In the genomic region with DNA sequence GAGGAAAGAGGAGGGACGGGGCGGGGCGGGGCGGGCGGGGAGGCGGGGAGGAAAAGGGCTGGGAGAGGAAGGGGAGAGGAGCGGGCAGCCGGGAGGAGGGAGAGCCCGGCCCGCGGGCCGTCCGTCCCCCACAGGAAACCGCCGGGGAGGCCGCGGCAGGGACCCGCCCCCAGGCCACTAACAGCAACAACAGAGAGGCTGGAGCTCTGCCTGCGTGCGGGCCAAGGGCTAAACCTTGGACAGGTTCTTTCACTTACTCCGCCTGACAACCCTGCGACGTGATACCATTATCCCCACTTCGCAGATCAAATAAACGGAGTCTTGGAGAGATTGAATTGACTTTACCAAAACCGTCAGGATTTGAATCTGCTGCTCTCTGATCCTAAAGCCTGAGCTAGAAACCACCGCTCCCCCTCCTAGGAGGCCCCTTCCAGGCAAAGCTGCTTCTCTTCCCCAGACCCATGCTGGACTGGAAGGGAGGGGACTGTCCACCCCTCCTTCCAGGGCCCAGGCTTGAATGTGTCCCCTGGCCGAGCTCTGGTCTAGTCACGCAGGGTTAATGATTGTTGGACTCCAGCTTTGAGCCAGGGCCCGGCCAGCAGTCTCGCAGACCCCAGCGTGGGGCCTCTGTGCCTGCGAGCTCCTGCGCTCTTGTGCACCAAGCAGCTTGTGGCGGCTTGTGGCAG, we compare ENCODE assay signal across 1 cellular context.
TF ChIP-seq lines count a peak whose summit lies in the region.

A gene with protein sequence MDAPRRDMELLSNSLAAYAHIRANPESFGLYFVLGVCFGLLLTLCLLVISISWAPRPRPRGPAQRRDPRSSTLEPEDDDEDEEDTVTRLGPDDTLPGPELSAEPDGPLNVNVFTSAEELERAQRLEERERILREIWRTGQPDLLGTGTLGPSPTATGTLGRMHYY (minus strand): TSS at position 10 of the 686 bp plus-strand sequence. CDS start 608 bp downstream, outside the sequence.

TF ChIP-seq in HepG2, 621 proteins besides CTCF, POLR2A, EP300 and RAD21 (continued from another document and continues in another):
- TF ChIP-seq, protein P1, sequence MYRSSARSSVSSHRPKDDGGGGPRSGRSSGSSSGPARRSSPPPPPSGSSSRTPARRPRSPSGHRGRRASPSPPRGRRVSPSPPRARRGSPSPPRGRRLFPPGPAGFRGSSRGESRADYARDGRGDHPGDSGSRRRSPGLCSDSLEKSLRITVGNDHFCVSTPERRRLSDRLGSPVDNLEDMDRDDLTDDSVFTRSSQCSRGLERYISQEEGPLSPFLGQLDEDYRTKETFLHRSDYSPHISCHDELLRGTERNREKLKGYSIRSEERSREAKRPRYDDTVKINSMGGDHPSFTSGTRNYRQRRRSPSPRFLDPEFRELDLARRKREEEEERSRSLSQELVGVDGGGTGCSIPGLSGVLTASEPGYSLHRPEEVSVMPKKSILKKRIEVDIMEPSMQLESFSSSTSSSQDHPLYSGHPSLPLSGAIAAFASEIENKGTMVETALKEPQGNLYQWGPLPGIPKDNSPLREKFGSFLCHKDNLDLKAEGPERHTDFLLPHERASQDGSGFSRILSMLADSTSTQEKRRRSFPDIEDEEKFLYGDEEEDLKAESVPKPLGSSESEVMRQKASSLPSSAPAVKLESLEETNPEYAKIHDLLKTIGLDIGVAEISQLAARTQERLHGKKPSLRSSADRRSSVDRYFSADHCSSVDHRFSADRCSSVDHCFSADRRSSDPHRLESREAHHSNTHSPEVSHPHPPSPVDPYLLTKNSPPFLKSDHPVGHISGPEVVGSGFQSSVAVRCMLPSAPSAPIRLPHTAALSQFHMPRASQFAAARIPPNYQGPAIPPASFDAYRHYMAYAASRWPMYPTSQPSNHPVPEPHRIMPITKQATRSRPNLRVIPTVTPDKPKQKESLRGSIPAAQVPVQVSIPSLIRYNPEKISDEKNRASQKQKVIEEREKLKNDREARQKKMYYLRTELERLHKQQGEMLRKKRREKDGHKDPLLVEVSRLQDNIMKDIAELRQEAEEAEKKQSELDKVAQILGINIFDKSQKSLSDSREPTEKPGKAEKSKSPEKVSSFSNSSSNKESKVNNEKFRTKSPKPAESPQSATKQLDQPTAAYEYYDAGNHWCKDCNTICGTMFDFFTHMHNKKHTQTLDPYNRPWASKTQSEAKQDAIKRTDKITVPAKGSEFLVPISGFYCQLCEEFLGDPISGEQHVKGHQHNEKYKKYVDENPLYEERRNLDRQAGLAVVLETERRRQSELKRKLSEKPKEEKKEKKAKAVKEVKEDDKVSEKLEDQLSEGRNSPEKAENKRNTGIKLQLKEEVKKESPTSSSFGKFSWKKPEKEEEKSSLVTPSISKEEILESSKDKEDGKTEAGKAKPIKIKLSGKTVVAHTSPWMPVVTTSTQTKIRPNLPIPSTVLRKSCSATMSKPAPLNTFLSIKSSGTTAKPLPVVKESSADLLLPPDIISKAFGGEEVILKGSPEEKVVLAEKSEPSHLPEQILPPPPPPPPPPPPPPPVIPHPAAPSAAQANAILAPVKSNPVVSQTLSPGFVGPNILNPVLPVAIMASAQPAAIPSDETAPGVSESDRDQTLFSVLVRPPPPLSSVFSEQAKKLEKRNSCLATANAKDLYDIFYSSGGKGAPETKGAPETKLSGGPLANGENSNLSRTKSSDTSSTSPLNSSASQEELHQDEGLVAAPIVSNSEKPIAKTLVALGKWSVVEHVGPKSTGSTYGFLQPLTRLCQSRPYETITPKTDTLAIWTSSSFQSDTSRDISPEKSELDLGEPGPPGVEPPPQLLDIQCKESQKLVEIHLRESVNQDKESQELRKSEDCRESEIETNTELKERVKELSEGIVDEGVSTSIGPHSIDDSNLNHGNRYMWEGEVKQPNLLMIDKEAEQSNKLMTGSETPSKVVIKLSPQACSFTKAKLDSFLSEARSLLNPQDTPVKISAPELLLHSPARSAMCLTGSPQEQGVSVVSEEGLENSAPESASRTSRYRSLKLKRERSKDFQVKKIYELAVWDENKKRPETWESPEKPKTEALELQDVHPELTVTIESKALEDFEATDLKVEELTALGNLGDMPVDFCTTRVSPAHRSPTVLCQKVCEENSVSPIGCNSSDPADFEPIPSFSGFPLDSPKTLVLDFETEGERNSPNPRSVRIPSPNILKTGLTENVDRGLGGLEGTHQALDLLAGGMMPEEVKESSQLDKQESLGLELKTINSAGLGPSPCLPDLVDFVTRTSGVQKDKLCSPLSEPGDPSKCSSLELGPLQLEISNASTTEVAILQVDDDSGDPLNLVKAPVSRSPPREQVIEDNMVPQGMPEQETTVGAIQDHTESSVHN (CRISPR knock-in tag; IDR thresholded peaks at IDR 0.05) = no peak
- peak; percentile 35; the same call in 1 of the 2 replicates for TF ChIP-seq ZNF124 (CRISPR knock-in tag; IDR thresholded peaks at IDR 0.05)
- peak; percentile 96 for TF ChIP-seq AKAP8 (CRISPR knock-in tag; IDR thresholded peaks at IDR 0.05)
- peak; percentile 76; the same call in 1 of the 2 replicates for TF ChIP-seq ZKSCAN8 (CRISPR knock-in tag; IDR thresholded peaks at IDR 0.05; ENCODE audit: borderline replicate concordance)
- TF ChIP-seq ZNF749 (CRISPR knock-in tag; IDR thresholded peaks at IDR 0.05; ENCODE audit: borderline replicate concordance) = no peak
- no peak for TF ChIP-seq SIN3B (IDR thresholded peaks at IDR 0.05; ENCODE audit: low read length)
- TF ChIP-seq IKZF5 (CRISPR knock-in tag; IDR thresholded peaks at IDR 0.05) = peak; percentile 75
- peak; percentile 59; the same call in 1 of the 2 replicates for TF ChIP-seq SPEN (CRISPR knock-in tag; IDR thresholded peaks at IDR 0.05; ENCODE audit: low read depth)
- TF ChIP-seq NFKB2 (CRISPR knock-in tag; IDR thresholded peaks at IDR 0.05; ENCODE audit: borderline replicate concordance) = peak; percentile 81; the same call in 1 of the 2 replicates
- no peak for TF ChIP-seq CREB1 (IDR thresholded peaks at IDR 0.05)
- TF ChIP-seq CREB1 (CRISPR knock-in tag; IDR thresholded peaks at IDR 0.05) = peak; percentile 70
- peak; percentile 76 for TF ChIP-seq HDAC1 (CRISPR knock-in tag; IDR thresholded peaks at IDR 0.05)
- TF ChIP-seq ATF5 (CRISPR knock-in tag; IDR thresholded peaks at IDR 0.05; ENCODE audit: low read depth) = 0 out of 2 replicates have a peak, but pooled peaks have one; percentile 69
- no peak for TF ChIP-seq NFYC (CRISPR knock-in tag; IDR thresholded peaks at IDR 0.05)
- TF ChIP-seq ZFP90 (CRISPR knock-in tag; IDR thresholded peaks at IDR 0.05; ENCODE audit: borderline replicate concordance) = no peak
- peak; percentile 76 for TF ChIP-seq IRF2 (CRISPR knock-in tag; IDR thresholded peaks at IDR 0.05)
- TF ChIP-seq NFKBIZ (CRISPR knock-in tag; IDR thresholded peaks at IDR 0.05) = no peak
- no peak for TF ChIP-seq ZNF235 (CRISPR knock-in tag; IDR thresholded peaks at IDR 0.05; ENCODE audit: borderline replicate concordance)
- TF ChIP-seq ZSCAN25 (CRISPR knock-in tag; IDR thresholded peaks at IDR 0.05) = no peak
- TF ChIP-seq SETDB1 (CRISPR knock-in tag; IDR thresholded peaks at IDR 0.05; ENCODE audit: borderline replicate concordance) = no peak
- TF ChIP-seq FOXA3 (CRISPR knock-in tag; IDR thresholded peaks at IDR 0.05) = peak; percentile 68
- TF ChIP-seq GABPB1 (CRISPR knock-in tag; IDR thresholded peaks at IDR 0.05) = peak; percentile 57
- TF ChIP-seq ASH2L (IDR thresholded peaks at IDR 0.05; ENCODE audit: insufficient read length, low read depth, low read length) = peak; percentile 53
- TF ChIP-seq MZF1 (CRISPR knock-in tag; IDR thresholded peaks at IDR 0.05; ENCODE audit: borderline replicate concordance) = no peak
- TF ChIP-seq ZNF660 (CRISPR knock-in tag; IDR thresholded peaks at IDR 0.05; ENCODE audit: borderline replicate concordance, low read depth) = no peak
- TF ChIP-seq SP1 (IDR thresholded peaks at IDR 0.05) = no peak
- no peak for TF ChIP-seq SP1 (CRISPR knock-in tag; IDR thresholded peaks at IDR 0.05)
- 0 out of 2 replicates have a peak, but pooled peaks have one; percentile 34 for TF ChIP-seq SNAPC4 (CRISPR knock-in tag; IDR thresholded peaks at IDR 0.05)
- TF ChIP-seq, protein P2, sequence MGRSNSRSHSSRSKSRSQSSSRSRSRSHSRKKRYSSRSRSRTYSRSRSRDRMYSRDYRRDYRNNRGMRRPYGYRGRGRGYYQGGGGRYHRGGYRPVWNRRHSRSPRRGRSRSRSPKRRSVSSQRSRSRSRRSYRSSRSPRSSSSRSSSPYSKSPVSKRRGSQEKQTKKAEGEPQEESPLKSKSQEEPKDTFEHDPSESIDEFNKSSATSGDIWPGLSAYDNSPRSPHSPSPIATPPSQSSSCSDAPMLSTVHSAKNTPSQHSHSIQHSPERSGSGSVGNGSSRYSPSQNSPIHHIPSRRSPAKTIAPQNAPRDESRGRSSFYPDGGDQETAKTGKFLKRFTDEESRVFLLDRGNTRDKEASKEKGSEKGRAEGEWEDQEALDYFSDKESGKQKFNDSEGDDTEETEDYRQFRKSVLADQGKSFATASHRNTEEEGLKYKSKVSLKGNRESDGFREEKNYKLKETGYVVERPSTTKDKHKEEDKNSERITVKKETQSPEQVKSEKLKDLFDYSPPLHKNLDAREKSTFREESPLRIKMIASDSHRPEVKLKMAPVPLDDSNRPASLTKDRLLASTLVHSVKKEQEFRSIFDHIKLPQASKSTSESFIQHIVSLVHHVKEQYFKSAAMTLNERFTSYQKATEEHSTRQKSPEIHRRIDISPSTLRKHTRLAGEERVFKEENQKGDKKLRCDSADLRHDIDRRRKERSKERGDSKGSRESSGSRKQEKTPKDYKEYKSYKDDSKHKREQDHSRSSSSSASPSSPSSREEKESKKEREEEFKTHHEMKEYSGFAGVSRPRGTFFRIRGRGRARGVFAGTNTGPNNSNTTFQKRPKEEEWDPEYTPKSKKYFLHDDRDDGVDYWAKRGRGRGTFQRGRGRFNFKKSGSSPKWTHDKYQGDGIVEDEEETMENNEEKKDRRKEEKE (IDR thresholded peaks at IDR 0.05) = no peak
- TF ChIP-seq JDP2 (CRISPR knock-in tag; IDR thresholded peaks at IDR 0.05; ENCODE audit: borderline replicate concordance) = no peak
- peak; percentile 71; the same call in 1 of the 2 replicates for TF ChIP-seq ZBED4 (CRISPR knock-in tag; IDR thresholded peaks at IDR 0.05; ENCODE audit: borderline replicate concordance)
- 0 out of 2 replicates have a peak, but pooled peaks have one; percentile 40 for TF ChIP-seq BRD4 (CRISPR knock-in tag; IDR thresholded peaks at IDR 0.05)
